ENCODE assay signal across 35 cellular contexts in the genomic region with DNA sequence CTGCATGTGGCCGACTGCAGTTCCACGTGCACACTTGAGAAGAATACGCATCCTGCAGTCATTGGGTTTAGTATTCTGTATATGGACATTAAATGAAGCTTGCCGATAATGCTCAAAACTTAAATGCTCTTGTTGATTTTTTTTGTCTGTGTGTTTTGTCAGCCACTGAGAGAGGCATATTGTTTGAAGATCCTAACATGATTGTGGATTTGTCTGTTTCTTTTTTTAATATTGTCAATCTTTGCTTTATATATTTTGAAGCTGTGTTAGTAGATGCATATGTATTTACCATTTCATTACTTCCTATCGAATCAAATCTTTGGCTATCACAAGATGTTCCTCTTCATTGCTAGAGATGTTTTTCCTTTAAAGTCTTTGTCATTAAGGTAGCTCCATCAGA.
A peak's percentile ranks its signal among the peaks of the same experiment; 100 is the strongest.
DNase-seq lines count a peak whose midpoint lies in the region; ATAC-seq, FAIRE-seq and TF ChIP-seq lines count a peak whose summit lies in the region.
"Had no signal": no experiment of that assay in that cellular context is flagged by ENCODE, and none has a peak within 500 bp of the region (broad histone marks: within the 10 kb centered on the region; RNA-seq: fewer than 3 reads in every experiment).

No MANE protein-coding gene starts in this region.

- ATAC-seq in HepG2 (no peak), right lobe of liver (no peak), K562 (no peak), left ventricle myocardium superior (no peak)
- ATAC-seq: A549; CD8-positive, alpha-beta T cell had no signal

- H3K4me2 ChIP-seq in HepG2 (ENCODE audit: low read depth, low read length) (no peak overlapping the region), Karpas-422 (ENCODE audit: low read depth, low read length, poor library complexity, severe bottlenecking) (no peak overlapping the region), K562 (ENCODE audit: insufficient read depth, low read length) (no peak overlapping the region)
- H3K4me2 ChIP-seq: A549; BLaER1; BLaER1 treated with 17β-estradiol and CSF1 and Interleukin-3, amounts not matched to agents 10 nM and 100 nM had no signal

- WGBS in HepG2 (ENCODE audit: low lambda C conversion rate) = 41% methylated on average over 5 of the region's 5 CpGs
- WGBS in right lobe of liver (ENCODE audit: insufficient coverage, low coverage, low lambda C conversion rate, missing lambda C conversion rate) = 88% methylated on average over 5 of the region's 5 CpGs
- 37% methylated on average over 5 of the region's 5 CpGs for WGBS in K562 (ENCODE audit: insufficient coverage, low coverage, missing lambda C conversion rate)

- TF ChIP-seq POLR2A in HepG2 (IDR thresholded peaks at IDR 0.05; ENCODE audit: insufficient read depth in 1 of 2, low read depth in 2 of 2, low read length in 2 of 2) (no peak), right lobe of liver (IDR thresholded peaks at IDR 0.05) (no peak), K562 (conservative IDR thresholded peaks at IDR 0.05) (no peak)

- CTCF ChIA-PET in HepG2 (lab: Yijun Ruan, JAX; ENCODE audit: low intra/inter-chr PET ratio, low total read pairs) (no interaction called here), HEK293 (lab: Yijun Ruan, JAX) (interaction anchor here (1.3 to 1.7 kb wide), 4 partner anchors 16 to 111 kb away, joined by 3 to 6 read pairs (median 5); no protein-coding TSS in a partner anchor), K562 (lab: Yijun Ruan, JAX; ENCODE audit: low intra/inter-chr PET ratio) (no interaction called here)

- FAIRE-seq in HepG2 (lab: Jason Lieb, UNC) = no peak
- no peak for FAIRE-seq in K562 (lab: Jason Lieb, UNC)
- FAIRE-seq: A204.1, A549, D721Med had no signal

- H3K4me3 ChIP-seq in HepG2 (replicated peaks in 1 of 3; ENCODE audit: insufficient read depth in 1 of 3, low read depth in 2 of 3, low read length in 3 of 3) = no peak overlapping the region
- no peak overlapping the region for H3K4me3 ChIP-seq in right lobe of liver
- no peak overlapping the region for H3K4me3 ChIP-seq in HEK293 (ENCODE audit: low read depth, low read length)
- H3K4me3 ChIP-seq in Karpas-422 (ENCODE audit: low read length) = no peak overlapping the region
- H3K4me3 ChIP-seq in K562 = no peak overlapping the region
- H3K4me3 ChIP-seq: A549; BLaER1; BLaER1 treated with 17β-estradiol and CSF1 and Interleukin-3, amounts not matched to agents 10 nM and 100 nM had no signal

- no peaks in the 10 kb centered on the region for H3K36me3 ChIP-seq in HepG2 (replicated peaks in 1 of 2; ENCODE audit: control insufficient read depth in 1 of 2, insufficient read depth in 2 of 2, low read length in 2 of 2)
- no peaks in the 10 kb centered on the region for H3K36me3 ChIP-seq in right lobe of liver
- H3K36me3 ChIP-seq in HEK293 (ENCODE audit: control insufficient read depth in 2 of 2, insufficient read depth in 1 of 2, low read length in 2 of 2) = no peaks in the 10 kb centered on the region
- no peaks in the 10 kb centered on the region for H3K36me3 ChIP-seq in Karpas-422 (ENCODE audit: insufficient read depth, low read length)
- no peaks in the 10 kb centered on the region for H3K36me3 ChIP-seq in K562 (ENCODE audit: control insufficient read depth, insufficient read depth, low read length)
- H3K36me3 ChIP-seq: BE2C; BLaER1; BLaER1 treated with 17β-estradiol and CSF1 and Interleukin-3, amounts not matched to agents 10 nM and 100 nM had no signal

- H3K27me3 ChIP-seq in HepG2 (ENCODE audit: control insufficient read depth in 1 of 2, insufficient read depth in 2 of 2, low read length in 2 of 2) = peaks cover 0 to 24% of the 10 kb centered on the region in 2 experiments; a peak in 2 of 5 replicates
- H3K27me3 ChIP-seq in right lobe of liver = no peaks in the 10 kb centered on the region
- no peaks in the 10 kb centered on the region for H3K27me3 ChIP-seq in Karpas-422 (ENCODE audit: low read length)
- H3K27me3 ChIP-seq in K562 (ENCODE audit: control insufficient read depth in 2 of 2, insufficient read depth in 2 of 2, low read length in 2 of 2) = peaks cover 2 to 17% of the 10 kb centered on the region in 2 experiments; a peak in 4 of 5 replicates
- H3K27me3 ChIP-seq: BE2C; BLaER1; BLaER1 treated with 17β-estradiol and CSF1 and Interleukin-3, amounts not matched to agents 10 nM and 100 nM had no signal

- H3K9me3 ChIP-seq in HepG2 (ENCODE audit: low read length) = no peaks in the 10 kb centered on the region
- H3K9me3 ChIP-seq in right lobe of liver = no peaks in the 10 kb centered on the region
- H3K9me3 ChIP-seq in HEK293 (ENCODE audit: control insufficient read depth, insufficient read depth, low read depth, low read length) = no peaks in the 10 kb centered on the region
- no peaks in the 10 kb centered on the region for H3K9me3 ChIP-seq in Karpas-422 (ENCODE audit: low read length)
- 0 out of 2 replicates have a peak, but pooled peaks cover 3% of the 10 kb centered on the region for H3K9me3 ChIP-seq in K562 (replicated peaks; ENCODE audit: control insufficient read depth, insufficient read depth, low read depth, low read length)
- H3K9me3 ChIP-seq: BE2C, Caco-2 had no signal

- no peaks in the 10 kb centered on the region for H3K9me1 ChIP-seq in K562 (ENCODE audit: control insufficient read depth, insufficient read depth, low read length)

- H3K9ac ChIP-seq in HepG2 (ENCODE audit: insufficient read depth, low read depth, low read length) (no peak overlapping the region), Karpas-422 (ENCODE audit: low read length) (no peak overlapping the region), K562 (ENCODE audit: insufficient read depth in 1 of 2, low read depth in 2 of 2, low read length in 2 of 2) (no peak overlapping the region)
- H3K9ac ChIP-seq: BLaER1; BLaER1 treated with 17β-estradiol and CSF1 and Interleukin-3, amounts not matched to agents 10 nM and 100 nM had no signal

- no peaks in the 10 kb centered on the region for H3K9me2 ChIP-seq in Karpas-422 (replicated peaks; ENCODE audit: insufficient read depth, low read length)

- H2AFZ ChIP-seq in HepG2 (ENCODE audit: low read length) = no peak overlapping the region
- H2AFZ ChIP-seq in Karpas-422 (ENCODE audit: low read length) = no peak overlapping the region
- no peak overlapping the region for H2AFZ ChIP-seq in K562 (ENCODE audit: low read depth, low read length)

- intact Hi-C loops in HepG2 (cut with micrococcal nuclease; ENCODE audit: unreplicated experiment) = no loop called here
- intact Hi-C loops in right lobe of liver (cut with DNase I) = no loop called here
- intact Hi-C loops in K562 (cut with micrococcal nuclease) = loop anchor here (5.0 kb wide), 2 partner anchors 97 to 182 kb away; no protein-coding TSS in a partner anchor
- intact Hi-C loops in left ventricle myocardium superior (cut with micrococcal nuclease) = no loop called here

- TF ChIP-seq RAD21 in HepG2 (CRISPR knock-in tag; IDR thresholded peaks at IDR 0.05) (no peak), K562 (CRISPR knock-in tag; conservative IDR thresholded peaks at IDR 0.05 in 1 of 2, IDR thresholded peaks at IDR 0.05 in 1 of 2) (no peak)

- DNase-seq in HepG2 (ENCODE audit: low spot score) (no peak), right lobe of liver (no peak), Karpas-422 (peak; percentile 34), K562 (ENCODE audit: extremely low read depth in 1 of 4, low spot score in 3 of 4) (no peak), superior temporal gyrus (ENCODE audit: extremely low spot score) (no peak), NCI-H748 treated with DMSO at 0.1 percent for 48 hours (lab: John Stamatoyannopoulos, UW) (no peak), left ventricle myocardium superior (no peak)
- DNase-seq: 8988T; ACHN; AML-193; BE2C; C1 segment of cervical spinal cord; Caco-2; Calu3; CD4-positive, alpha-beta memory T cell; CD4-positive, alpha-beta T cell; CD4-positive, CD25-positive, alpha-beta regulatory T cell; CD8-positive, alpha-beta memory T cell; CD8-positive, alpha-beta T cell; COR-L47; DMS 273 treated with DMSO at 0.1 percent for 48 hours; DMS153; DMS53; DMS79; DMS79 treated with DMSO at 0.1 percent for 48 hours; DND-41; EL had no signal

- H3K27ac ChIP-seq in HepG2 (ENCODE audit: extremely low read length, insufficient read depth, low read length) (no peak overlapping the region), right lobe of liver (no peak overlapping the region), HEK293 (ENCODE audit: extremely low read depth, low read depth, low read length) (no peak overlapping the region), Karpas-422 (ENCODE audit: low read length) (no peak overlapping the region), K562 (ENCODE audit: extremely low read depth, low read depth, low read length) (no peak overlapping the region)
- H3K27ac ChIP-seq: 22Rv1; A549; BLaER1; BLaER1 treated with 17β-estradiol and CSF1 and Interleukin-3, amounts not matched to agents 10 nM and 100 nM; C4-2B had no signal

- BruUV-seq in HepG2 (replicated peaks; lab: Mats Ljungman, UMichigan) (no TSS peak), K562 (replicated peaks; lab: Mats Ljungman, UMichigan) (no TSS peak)

- no peak for TF ChIP-seq EP300 in HepG2 (IDR thresholded peaks at IDR 0.05; ENCODE audit: low read depth in 2 of 2, low read length in 2 of 2)
- TF ChIP-seq EP300 in HepG2 (CRISPR knock-in tag; IDR thresholded peaks at IDR 0.05; ENCODE audit: borderline replicate concordance) = no peak
- TF ChIP-seq EP300 in K562 (IDR thresholded peaks at IDR 0.05; ENCODE audit: low read length) = no peak

- H3K79me2 ChIP-seq in HepG2 (ENCODE audit: insufficient read depth, low read length) = no peaks in the 10 kb centered on the region
- no peaks in the 10 kb centered on the region for H3K79me2 ChIP-seq in Karpas-422 (ENCODE audit: low read length)
- H3K79me2 ChIP-seq in K562 (ENCODE audit: control insufficient read depth, insufficient read depth, low read length) = no peaks in the 10 kb centered on the region

- in situ Hi-C loops in HepG2 (cut with HindIII; ENCODE audit: extremely low pct_ligation_motif_present, low pct_unique_long_range_greater_than_20kb) (no loop called here), K562 (cut with MboI) (no loop called here)

- H4K20me1 ChIP-seq in HepG2 (ENCODE audit: insufficient read depth, low read length) = no peaks in the 10 kb centered on the region
- H4K20me1 ChIP-seq in Karpas-422 (ENCODE audit: insufficient read depth, low read depth, low read length) = no peaks in the 10 kb centered on the region
- H4K20me1 ChIP-seq in K562 (replicated peaks; ENCODE audit: control insufficient read depth, insufficient read depth, low read length) = 0 out of 2 replicates have a peak, but pooled peaks cover 5% of the 10 kb centered on the region
- H4K20me1 ChIP-seq: BLaER1; BLaER1 treated with 17β-estradiol and CSF1 and Interleukin-3, amounts not matched to agents 10 nM and 100 nM had no signal

- POLR2A ChIA-PET in HepG2 (lab: Yijun Ruan, JAX) (no interaction called here), HEK293 (lab: Yijun Ruan, JAX) (no interaction called here), K562 (lab: Yijun Ruan, JAX) (interaction anchor here (0.5 to 1.3 kb wide), 5 partner anchors 9 to 396 kb away, joined by 3 read pairs; no protein-coding TSS in a partner anchor)

- H3K4me1 ChIP-seq in HepG2 (ENCODE audit: insufficient read depth, low read length) (peaks cover 20% of the 10 kb centered on the region; the same call in 1 of the 2 replicates), right lobe of liver (peaks cover 0 to 5% (median 0%) of the 10 kb centered on the region in 4 donors), HEK293 (ENCODE audit: control insufficient read depth, insufficient read depth, low read length) (no peaks in the 10 kb centered on the region), Karpas-422 (ENCODE audit: low read length) (no peaks in the 10 kb centered on the region), K562 (replicated peaks in 1 of 2; ENCODE audit: control insufficient read depth in 2 of 2, insufficient read depth in 2 of 2, low read length in 2 of 2) (peaks cover 14 to 15% of the 10 kb centered on the region in 2 experiments)
- H3K4me1 ChIP-seq: BE2C, BLaER1 had no signal

- TF ChIP-seq CTCF in HepG2 (CRISPR knock-in tag; IDR thresholded peaks at IDR 0.05) = no peak
- TF ChIP-seq CTCF in right lobe of liver (IDR thresholded peaks at IDR 0.05) = no peak
- no peak for TF ChIP-seq CTCF in HEK293 (tag by site-specific recombination; IDR thresholded peaks at IDR 0.05)
- TF ChIP-seq CTCF in K562 (IDR thresholded peaks at IDR 0.05 in 2 of 3, conservative IDR thresholded peaks at IDR 0.05 in 1 of 3; ENCODE audit: insufficient read depth in 2 of 3, low read depth in 1 of 3, low read length in 3 of 3) = no peak

Comparison
In these comparisons a context has a peak if more than half of its experiments do, and no peak if none do; other contexts are left out.
1. Of the 241 proteins assayed by ChIP-seq in both HepG2 and K562: peak only in HepG2: MNT; only in K562: none; in both: none; in neither: 240.